ENCODE assay signal across 15 cellular contexts in genomic region chr6:4352731-4353130, GRCh38.
DNase-seq lines count a peak whose midpoint lies in the region; TF ChIP-seq lines count a peak whose summit lies in the region.
"Had no signal": no experiment of that assay in that cellular context is flagged by ENCODE, and none has a peak within 500 bp of the region (broad histone marks: within the 10 kb centered on the region; RNA-seq: fewer than 3 reads in every experiment).

No MANE protein-coding gene starts in this region.

- TF ChIP-seq POLR2A in stomach (IDR thresholded peaks at IDR 0.05) = no peak

- H3K27ac ChIP-seq in RWPE1 = peak overlapping the region; percentile 88
- H3K27ac ChIP-seq in mesodermal cell (ENCODE audit: low read depth, low read length, severe bottlenecking) = peak overlapping the region; percentile 93
- H3K27ac ChIP-seq in stomach = peak overlapping the region in 4 of 5 donors; percentile 77 to 84 (median 80)

- H3K9me3 ChIP-seq in mesodermal cell (ENCODE audit: control insufficient read depth, low read length) (no peaks in the 10 kb centered on the region), stomach (no peaks in the 10 kb centered on the region)

- H3K27me3 ChIP-seq in stomach = no peaks in the 10 kb centered on the region

- H3K36me3 ChIP-seq in mesodermal cell (ENCODE audit: control insufficient read depth, insufficient read depth, low read length) (no peaks in the 10 kb centered on the region), stomach (no peaks in the 10 kb centered on the region)

- no peak for TF ChIP-seq CTCF in RWPE1 (conservative IDR thresholded peaks at IDR 0.05; ENCODE audit: low read depth)
- peak; percentile 4 for TF ChIP-seq CTCF in epithelial cell of proximal tubule (conservative IDR thresholded peaks at IDR 0.05; ENCODE audit: low read depth, low read length)
- no peak for TF ChIP-seq CTCF in stomach (IDR thresholded peaks at IDR 0.05)

- CTCF ChIA-PET in RWPE1 (lab: Yijun Ruan, JAX) = interaction anchor here (0.8 to 0.9 kb wide), 2 partner anchors 39 to 231 kb away, joined by 4 to 5 read pairs; no protein-coding TSS in a partner anchor

- no peak for DNase-seq in RWPE1 (ENCODE audit: low spot score)
- DNase-seq in epithelial cell of proximal tubule (ENCODE audit: low read depth) = no peak
- peak; percentile 14 for DNase-seq in stomach
- DNase-seq in effector CD8-positive, alpha-beta T cell (lab: John Stamatoyannopoulos, UW) = no peak
- DNase-seq in NCI-H446 (lab: John Stamatoyannopoulos, UW) = no peak
- no peak for DNase-seq in activated CD4-positive, alpha-beta T cell treated with anti-CD3 and anti-CD28 coated beads, Interleukin-2, amount 50 U/mL, for 1 hour
- DNase-seq: activated B cell treated with CpG ODN at 0.5 μM for 24 hours; activated CD8-positive, alpha-beta memory T cell treated with anti-CD3 and anti-CD28 coated beads, Interleukin-2, amount 50 U/mL, for 4 hours; activated naive CD4-positive, alpha-beta T cell treated with anti-CD3 and anti-CD28 coated beads, Interleukin-2, amount 10 ng/mL, durations not matched to agents 7 days and 5 days; DMS153; kidney; NCI-H146; retina; T-cell had no signal

- H3K4me1 ChIP-seq in mesodermal cell (ENCODE audit: control insufficient read depth, insufficient read depth, low read length, poor library complexity, severe bottlenecking) (peaks cover 27% of the 10 kb centered on the region), stomach (peaks cover 0 to 43% (median 13%) of the 10 kb centered on the region in 4 donors)

- H3K4me3 ChIP-seq in epithelial cell of proximal tubule (ENCODE audit: low read depth, low read length) (no peak overlapping the region), mesodermal cell (ENCODE audit: extremely low read depth, insufficient read depth, low read length, poor library complexity, severe bottlenecking) (no peak overlapping the region), stomach (no peak overlapping the region)

- WGBS in mesodermal cell (ENCODE audit: insufficient coverage in 2 of 2), 2 experiments = 96 to 100% methylated on average over 5 to 6 of the region's 6 CpGs
- 87 to 95% (median 93%) methylated on average over 6 of the region's 6 CpGs for WGBS in stomach, 5 donors

- intact Hi-C loops in stomach (cut with DNase I; ENCODE audit: low total_unique reads) = no loop called here

- POLR2A ChIA-PET in RWPE1 (lab: Yijun Ruan, JAX; ENCODE audit: low non-redundant PET) = no interaction called here

- no peak for TF ChIP-seq EP300 in stomach (IDR thresholded peaks at IDR 0.05)
